8 cellular contexts compared by ENCODE assay signal in the genomic region with DNA sequence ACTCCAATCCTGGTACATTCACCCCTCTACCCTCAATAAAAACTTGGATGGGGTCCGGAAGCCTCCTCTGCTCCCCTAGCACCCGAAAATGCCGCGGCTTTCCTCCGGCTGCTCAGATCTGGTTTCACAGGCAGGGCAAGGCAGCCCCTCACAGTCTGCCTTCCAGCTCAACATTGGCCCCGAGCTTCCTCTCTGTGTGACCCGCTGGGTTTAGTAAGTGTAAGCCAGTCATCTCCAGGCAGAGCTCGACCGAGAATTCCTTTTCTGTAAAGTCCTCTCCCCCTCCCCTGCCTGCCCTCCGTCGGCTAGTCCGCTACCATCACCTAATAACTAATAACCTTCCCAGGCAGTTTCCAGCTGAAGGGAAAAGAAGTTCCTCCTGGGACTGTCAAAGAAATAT. TPM values are rescaled to one million over a fixed set of nuclear protein-coding genes. Genes with fewer than 3 reads are reported as not detected.
DNase-seq lines count a peak whose midpoint lies in the region; ATAC-seq and TF ChIP-seq lines count a peak whose summit lies in the region.

No MANE protein-coding gene starts in this region.

- H3K4me1 ChIP-seq in esophagus (ENCODE audit: control insufficient read depth in 2 of 2, insufficient read depth in 2 of 2, low read length in 1 of 2) (peaks cover 0 to 7% of the 10 kb centered on the region in 2 donors), mucosa of stomach (ENCODE audit: control insufficient read depth, insufficient read depth, low read length) (peaks cover 12% of the 10 kb centered on the region), upper lobe of right lung (no peaks in the 10 kb centered on the region)

- H3K9me3 ChIP-seq in esophagus (ENCODE audit: control insufficient read depth in 2 of 2, insufficient read depth in 1 of 2, low read depth in 1 of 2, low read length in 1 of 2) (no peaks in the 10 kb centered on the region), mucosa of stomach (ENCODE audit: control insufficient read depth, low read length) (no peaks in the 10 kb centered on the region), upper lobe of right lung (no peaks in the 10 kb centered on the region)

- intact Hi-C loops in activated CD4-positive, alpha-beta T cell treated with anti-CD3 and anti-CD28 coated beads, Interleukin-2, amount 10 ng/mL, durations not matched to agents 24 days and 14 days (cut with micrococcal nuclease) = loop anchor here (5.0 kb wide), 1 partner anchor 1192 kb away; no protein-coding TSS in a partner anchor
- intact Hi-C loops in upper lobe of right lung (cut with DNase I) = no loop called here

- peak; percentile 5 for ATAC-seq in upper lobe of right lung
- ATAC-seq in GM19463 (IDR thresholded peaks at IDR 0.05; ENCODE audit: unreplicated experiment) = no peak

- H3K4me1 Mint-ChIP-seq in activated CD4-positive, alpha-beta T cell treated with anti-CD3 and anti-CD28 coated beads, Interleukin-2, amount 10 ng/mL, durations not matched to agents 24 days and 14 days = peaks cover 9% of the 10 kb centered on the region

- H3K9me3 Mint-ChIP-seq in activated CD4-positive, alpha-beta T cell treated with anti-CD3 and anti-CD28 coated beads, Interleukin-2, amount 10 ng/mL, durations not matched to agents 24 days and 14 days = no peaks in the 10 kb centered on the region

- H3K27ac Mint-ChIP-seq in activated CD4-positive, alpha-beta T cell treated with anti-CD3 and anti-CD28 coated beads, Interleukin-2, amount 10 ng/mL, durations not matched to agents 24 days and 14 days = no peak overlapping the region

- peak overlapping the region; percentile 47 to 50 for H3K27ac ChIP-seq in esophagus (ENCODE audit: low read depth in 2 of 2, low read length in 1 of 2)
- H3K27ac ChIP-seq in upper lobe of right lung = peak overlapping the region; percentile 70

- peak overlapping the region; percentile 43 for H3K9ac ChIP-seq in mucosa of stomach (ENCODE audit: low read length)

- WGBS in esophagus, 2 donors = 4 to 6% methylated on average over 12 of the region's 12 CpGs

- TF ChIP-seq CTCF in upper lobe of right lung (IDR thresholded peaks at IDR 0.05) = no peak

- H3K36me3 Mint-ChIP-seq in activated CD4-positive, alpha-beta T cell treated with anti-CD3 and anti-CD28 coated beads, Interleukin-2, amount 10 ng/mL, durations not matched to agents 24 days and 14 days (ENCODE audit: low read depth) = no peaks in the 10 kb centered on the region

- no peak for DNase-seq in activated CD4-positive, alpha-beta T cell treated with anti-CD3 and anti-CD28 coated beads, Interleukin-2, amount 10 ng/mL, durations not matched to agents 24 days and 14 days
- DNase-seq in activated CD4-positive, alpha-beta T cell treated with anti-CD3 and anti-CD28 coated beads, Interleukin-2, amount 50 U/mL, for 1 hour = no peak
- DNase-seq in upper lobe of right lung = no peak
- DNase-seq in DMS114 treated with DMSO at 0.1 percent for 48 hours (lab: John Stamatoyannopoulos, UW; ENCODE audit: unreplicated experiment) = no peak
- no peak for DNase-seq in HT-29 (ENCODE audit: low spot score)

- H3K36me3 ChIP-seq in esophagus (ENCODE audit: control insufficient read depth in 2 of 2, insufficient read depth in 2 of 2, low read length in 1 of 2) = no peaks in the 10 kb centered on the region
- H3K36me3 ChIP-seq in mucosa of stomach (ENCODE audit: control insufficient read depth, insufficient read depth, low read length) = no peaks in the 10 kb centered on the region
- H3K36me3 ChIP-seq in upper lobe of right lung = no peaks in the 10 kb centered on the region

- H3K27me3 ChIP-seq in esophagus (ENCODE audit: control insufficient read depth in 1 of 2, insufficient read depth in 2 of 2, low read length in 2 of 2) (no peaks in the 10 kb centered on the region), mucosa of stomach (ENCODE audit: control insufficient read depth, insufficient read depth, low read length) (peaks cover 37% of the 10 kb centered on the region), upper lobe of right lung (peaks cover 18% of the 10 kb centered on the region)

- H3K4me3 ChIP-seq in esophagus (ENCODE audit: low read depth in 1 of 2, low read length in 2 of 2) (peak overlapping the region; percentile 35 to 48), mucosa of stomach (ENCODE audit: low read length) (no peak overlapping the region), upper lobe of right lung (peak overlapping the region; percentile 48)

- peaks cover 56% of the 10 kb centered on the region for H3K27me3 Mint-ChIP-seq in activated CD4-positive, alpha-beta T cell treated with anti-CD3 and anti-CD28 coated beads, Interleukin-2, amount 10 ng/mL, durations not matched to agents 24 days and 14 days

- H3K4me3 Mint-ChIP-seq in activated CD4-positive, alpha-beta T cell treated with anti-CD3 and anti-CD28 coated beads, Interleukin-2, amount 10 ng/mL, durations not matched to agents 24 days and 14 days = peak overlapping the region; percentile 52

RNA-seq across cellular contexts. Expression of a gene that starts 3.4 kb away (rescaled TPM):
- 1.2 and 1.9 TPM in 2 replicates for total RNA-seq in activated CD4-positive, alpha-beta T cell treated with anti-CD3 and anti-CD28 coated beads, Interleukin-2, amount 10 ng/mL, durations not matched to agents 24 days and 14 days
- under 1 TPM; 0.42 to 0.61 TPM for polyA plus RNA-seq in esophagus
- 70.2 TPM for total RNA-seq in upper lobe of right lung
- total RNA-seq in HT-29 (2014; rRNA removed; shearing (Covaris generic)) = not detected in 2 replicates

Comparison
In these comparisons a context has a peak if more than half of its experiments do, and no peak if none do; other contexts are left out.
1. RNA of a gene that starts 3.4 kb away (total RNA-seq): 70.2 TPM in upper lobe of right lung (single experiment); 1.2 to 1.9 TPM in activated CD4-positive, alpha-beta T cell treated with anti-CD3 and anti-CD28 coated beads, Interleukin-2, amount 10 ng/mL, durations not matched to agents 24 days and 14 days and not detected in HT-29; every median in the first group is over 10 times any median in the second.